Comparison of ENCODE assay signal across 8 cellular contexts in the genomic region with DNA sequence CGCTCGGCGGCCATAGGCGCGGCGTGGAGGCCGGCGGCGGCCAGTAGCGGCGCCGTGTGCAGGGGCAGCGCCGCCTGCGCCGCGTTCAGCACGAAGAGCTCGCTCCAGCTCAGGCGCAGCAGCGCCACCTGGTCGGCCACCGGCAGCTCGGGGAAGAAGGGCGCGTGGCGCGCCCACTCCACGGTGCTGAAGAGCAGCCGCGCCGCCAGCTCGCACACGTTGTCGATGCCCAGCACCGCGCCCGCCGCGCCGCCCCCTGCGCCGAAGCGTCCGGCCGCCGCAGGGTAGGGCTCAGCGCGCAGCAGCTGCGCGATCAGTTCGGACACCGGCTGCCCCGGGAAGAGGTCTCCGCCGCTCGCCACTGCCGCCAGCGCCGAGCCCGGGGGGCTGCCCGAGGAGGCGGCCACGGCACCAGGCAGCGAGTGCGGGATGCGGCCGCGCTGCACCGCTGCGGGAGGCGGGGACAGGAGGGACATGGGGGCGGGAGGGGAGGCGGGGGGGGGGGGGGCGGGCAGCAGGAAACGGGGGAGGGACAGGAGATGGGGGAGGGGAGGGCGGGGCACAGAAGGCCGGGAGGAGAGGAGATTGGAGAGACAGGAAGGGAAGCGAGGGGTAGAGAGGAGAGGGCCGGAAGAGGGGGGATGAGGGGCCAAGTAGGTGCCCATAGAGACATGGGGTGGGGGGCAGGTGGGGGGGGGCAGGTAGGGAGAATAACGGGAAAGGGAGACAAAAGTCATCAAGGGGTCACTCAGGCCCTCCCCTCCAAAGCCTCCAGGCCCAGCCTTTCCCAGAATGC. TPM values are rescaled to one million over a fixed set of nuclear protein-coding genes. Genes with fewer than 3 reads are reported as not detected.
A peak's percentile ranks its signal among the peaks of the same experiment; 100 is the strongest.
DNase-seq lines count a peak whose midpoint lies in the region; ATAC-seq lines count a peak whose summit lies in the region.

No MANE protein-coding gene starts in this region.

- intact Hi-C loops in activated T-helper 1 cell treated with anti-CD3 and anti-CD28 coated beads, Interleukin-12 subunit alpha, Interleukin-12 subunit beta, Interleukin-2, Interleukin-4 antibody, amounts not matched to agents 30 ng/mL and 10 ng/mL and 1 ng/mL, durations not matched to agents 14 hours and 24 hours and 36 hours (cut with micrococcal nuclease) = loop anchor here (1.0 to 2.0 kb wide), 6 partner anchors 10 to 161 kb away; a partner anchor contains a TSS

- H3K9me3 Mint-ChIP-seq in activated T-helper 1 cell treated with anti-CD3 and anti-CD28 coated beads, Interleukin-12 subunit alpha, Interleukin-12 subunit beta, Interleukin-2, Interleukin-4 antibody, amounts not matched to agents 30 ng/mL and 10 ng/mL and 1 ng/mL, durations not matched to agents 14 hours and 24 hours and 36 hours = no peaks in the 10 kb centered on the region
- H3K9me3 Mint-ChIP-seq in natural killer cell treated with Interleukin-12 subunit alpha and Interleukin-12 subunit beta and Interleukin-15 and Interleukin-18, amount 100 ng/mL, for 72 hours = no peaks in the 10 kb centered on the region
- H3K9me3 Mint-ChIP-seq in stimulated activated naive CD8-positive, alpha-beta T cell treated with anti-CD3 and anti-CD28 coated beads, Interleukin-15, Interleukin-2, amounts not matched to agents 100 ng/mL and 50 ng/mL, for 24 hours = no peaks in the 10 kb centered on the region

- DNase-seq in OCI-M1 (lab: John Stamatoyannopoulos, UW) (peak; percentile 91), fibroblast of gingiva (ENCODE audit: low read depth) (peak; percentile 68), mesenteric fat pad (ENCODE audit: low spot score) (no peak)
- peak; percentile 75 for DNase-seq in activated T-helper 1 cell treated with anti-CD3 and anti-CD28 coated beads, Interleukin-12 subunit alpha, Interleukin-12 subunit beta, Interleukin-2, Interleukin-4 antibody, amounts not matched to agents 30 ng/mL and 10 ng/mL and 1 ng/mL, durations not matched to agents 14 hours and 24 hours and 36 hours (ENCODE audit: low spot score)
- peak; percentile 84 for DNase-seq in natural killer cell treated with Interleukin-12 subunit alpha and Interleukin-12 subunit beta and Interleukin-15 and Interleukin-18, amount 100 ng/mL, for 72 hours (ENCODE audit: low spot score)

- peak overlapping the region; percentile 79 for H3K27ac Mint-ChIP-seq in activated T-helper 1 cell treated with anti-CD3 and anti-CD28 coated beads, Interleukin-12 subunit alpha, Interleukin-12 subunit beta, Interleukin-2, Interleukin-4 antibody, amounts not matched to agents 30 ng/mL and 10 ng/mL and 1 ng/mL, durations not matched to agents 14 hours and 24 hours and 36 hours
- H3K27ac Mint-ChIP-seq in natural killer cell treated with Interleukin-12 subunit alpha and Interleukin-12 subunit beta and Interleukin-15 and Interleukin-18, amount 100 ng/mL, for 72 hours = peak overlapping the region in 1 of 2 donors; percentile 33
- H3K27ac Mint-ChIP-seq in stimulated activated naive CD8-positive, alpha-beta T cell treated with anti-CD3 and anti-CD28 coated beads, Interleukin-15, Interleukin-2, amounts not matched to agents 100 ng/mL and 50 ng/mL, for 24 hours = no peak overlapping the region

- peaks cover 13% of the 10 kb centered on the region for H3K4me1 Mint-ChIP-seq in activated T-helper 1 cell treated with anti-CD3 and anti-CD28 coated beads, Interleukin-12 subunit alpha, Interleukin-12 subunit beta, Interleukin-2, Interleukin-4 antibody, amounts not matched to agents 30 ng/mL and 10 ng/mL and 1 ng/mL, durations not matched to agents 14 hours and 24 hours and 36 hours (ENCODE audit: low read depth)
- peaks cover 0 to 5% of the 10 kb centered on the region in 2 donors for H3K4me1 Mint-ChIP-seq in natural killer cell treated with Interleukin-12 subunit alpha and Interleukin-12 subunit beta and Interleukin-15 and Interleukin-18, amount 100 ng/mL, for 72 hours (ENCODE audit: low read depth in 2 of 2)
- peaks cover 9% of the 10 kb centered on the region for H3K4me1 Mint-ChIP-seq in stimulated activated naive CD8-positive, alpha-beta T cell treated with anti-CD3 and anti-CD28 coated beads, Interleukin-15, Interleukin-2, amounts not matched to agents 100 ng/mL and 50 ng/mL, for 24 hours (ENCODE audit: low read depth)

- ATAC-seq in GM18502 (IDR thresholded peaks at IDR 0.05; ENCODE audit: poor library complexity, unreplicated experiment) = peak; percentile 69
- ATAC-seq in HG03280 (IDR thresholded peaks at IDR 0.05; ENCODE audit: unreplicated experiment) = peak; percentile 57
- peak; percentile 88 to 94 for ATAC-seq in natural killer cell treated with Interleukin-12 subunit alpha and Interleukin-12 subunit beta and Interleukin-15 and Interleukin-18, amount 100 ng/mL, for 72 hours

- H3K4me3 Mint-ChIP-seq in activated T-helper 1 cell treated with anti-CD3 and anti-CD28 coated beads, Interleukin-12 subunit alpha, Interleukin-12 subunit beta, Interleukin-2, Interleukin-4 antibody, amounts not matched to agents 30 ng/mL and 10 ng/mL and 1 ng/mL, durations not matched to agents 14 hours and 24 hours and 36 hours = peak overlapping the region; percentile 85
- H3K4me3 Mint-ChIP-seq in natural killer cell treated with Interleukin-12 subunit alpha and Interleukin-12 subunit beta and Interleukin-15 and Interleukin-18, amount 100 ng/mL, for 72 hours = peak overlapping the region; percentile 76
- H3K4me3 Mint-ChIP-seq in stimulated activated naive CD8-positive, alpha-beta T cell treated with anti-CD3 and anti-CD28 coated beads, Interleukin-15, Interleukin-2, amounts not matched to agents 100 ng/mL and 50 ng/mL, for 24 hours = peak overlapping the region; percentile 82

- H3K27me3 Mint-ChIP-seq in activated T-helper 1 cell treated with anti-CD3 and anti-CD28 coated beads, Interleukin-12 subunit alpha, Interleukin-12 subunit beta, Interleukin-2, Interleukin-4 antibody, amounts not matched to agents 30 ng/mL and 10 ng/mL and 1 ng/mL, durations not matched to agents 14 hours and 24 hours and 36 hours (ENCODE audit: insufficient read depth) = no peaks in the 10 kb centered on the region
- no peaks in the 10 kb centered on the region for H3K27me3 Mint-ChIP-seq in natural killer cell treated with Interleukin-12 subunit alpha and Interleukin-12 subunit beta and Interleukin-15 and Interleukin-18, amount 100 ng/mL, for 72 hours
- no peaks in the 10 kb centered on the region for H3K27me3 Mint-ChIP-seq in stimulated activated naive CD8-positive, alpha-beta T cell treated with anti-CD3 and anti-CD28 coated beads, Interleukin-15, Interleukin-2, amounts not matched to agents 100 ng/mL and 50 ng/mL, for 24 hours

- H3K36me3 Mint-ChIP-seq in activated T-helper 1 cell treated with anti-CD3 and anti-CD28 coated beads, Interleukin-12 subunit alpha, Interleukin-12 subunit beta, Interleukin-2, Interleukin-4 antibody, amounts not matched to agents 30 ng/mL and 10 ng/mL and 1 ng/mL, durations not matched to agents 14 hours and 24 hours and 36 hours (ENCODE audit: low read depth) = no peaks in the 10 kb centered on the region
- H3K36me3 Mint-ChIP-seq in natural killer cell treated with Interleukin-12 subunit alpha and Interleukin-12 subunit beta and Interleukin-15 and Interleukin-18, amount 100 ng/mL, for 72 hours = no peaks in the 10 kb centered on the region
- H3K36me3 Mint-ChIP-seq in stimulated activated naive CD8-positive, alpha-beta T cell treated with anti-CD3 and anti-CD28 coated beads, Interleukin-15, Interleukin-2, amounts not matched to agents 100 ng/mL and 50 ng/mL, for 24 hours (ENCODE audit: low read depth) = peaks cover 3% of the 10 kb centered on the region

RNA-seq across cellular contexts. Expression of a gene that starts 9.8 kb away (rescaled TPM):
- total RNA-seq in activated T-helper 1 cell treated with anti-CD3 and anti-CD28 coated beads, Interleukin-12 subunit alpha, Interleukin-12 subunit beta, Interleukin-2, Interleukin-4 antibody, amounts not matched to agents 30 ng/mL and 10 ng/mL and 1 ng/mL, durations not matched to agents 14 hours and 24 hours and 36 hours = 17.0 and 19.6 TPM in 2 replicates
- 10 to 100 TPM; 14.7 to 31.9 TPM for total RNA-seq in natural killer cell treated with Interleukin-12 subunit alpha and Interleukin-12 subunit beta and Interleukin-15 and Interleukin-18, amount 100 ng/mL, for 72 hours
- total RNA-seq in mesenteric fat pad = 29.0 TPM

RNA-seq across cellular contexts. Expression of a gene that starts 9.9 kb away (rescaled TPM):
- 14.3 and 14.4 TPM in 2 replicates for total RNA-seq in activated T-helper 1 cell treated with anti-CD3 and anti-CD28 coated beads, Interleukin-12 subunit alpha, Interleukin-12 subunit beta, Interleukin-2, Interleukin-4 antibody, amounts not matched to agents 30 ng/mL and 10 ng/mL and 1 ng/mL, durations not matched to agents 14 hours and 24 hours and 36 hours
- total RNA-seq in natural killer cell treated with Interleukin-12 subunit alpha and Interleukin-12 subunit beta and Interleukin-15 and Interleukin-18, amount 100 ng/mL, for 72 hours = 10 to 100 TPM in 1 of 2 donors, 1 to 10 TPM in 1; 2.7 to 12.2 TPM
- 42.8 TPM for total RNA-seq in mesenteric fat pad

RNA-seq across cellular contexts. Expression of a gene that starts 20.7 kb away (rescaled TPM):
- 34.6 and 36.0 TPM in 2 replicates for total RNA-seq in activated T-helper 1 cell treated with anti-CD3 and anti-CD28 coated beads, Interleukin-12 subunit alpha, Interleukin-12 subunit beta, Interleukin-2, Interleukin-4 antibody, amounts not matched to agents 30 ng/mL and 10 ng/mL and 1 ng/mL, durations not matched to agents 14 hours and 24 hours and 36 hours
- 10 to 100 TPM; 25.9 to 28.7 TPM for total RNA-seq in natural killer cell treated with Interleukin-12 subunit alpha and Interleukin-12 subunit beta and Interleukin-15 and Interleukin-18, amount 100 ng/mL, for 72 hours
- total RNA-seq in mesenteric fat pad = 33.2 TPM

RNA-seq across cellular contexts. Expression of a gene that starts 28.7 kb away (rescaled TPM):
- total RNA-seq in activated T-helper 1 cell treated with anti-CD3 and anti-CD28 coated beads, Interleukin-12 subunit alpha, Interleukin-12 subunit beta, Interleukin-2, Interleukin-4 antibody, amounts not matched to agents 30 ng/mL and 10 ng/mL and 1 ng/mL, durations not matched to agents 14 hours and 24 hours and 36 hours = 0.10 and 0.26 TPM in 2 replicates
- total RNA-seq in natural killer cell treated with Interleukin-12 subunit alpha and Interleukin-12 subunit beta and Interleukin-15 and Interleukin-18, amount 100 ng/mL, for 72 hours = not detected
- total RNA-seq in mesenteric fat pad = 11.3 TPM

RNA-seq across cellular contexts. Expression of a gene that starts 31.4 kb away (rescaled TPM):
- total RNA-seq in activated T-helper 1 cell treated with anti-CD3 and anti-CD28 coated beads, Interleukin-12 subunit alpha, Interleukin-12 subunit beta, Interleukin-2, Interleukin-4 antibody, amounts not matched to agents 30 ng/mL and 10 ng/mL and 1 ng/mL, durations not matched to agents 14 hours and 24 hours and 36 hours = 114 and 120 TPM in 2 replicates
- total RNA-seq in natural killer cell treated with Interleukin-12 subunit alpha and Interleukin-12 subunit beta and Interleukin-15 and Interleukin-18, amount 100 ng/mL, for 72 hours = 100 to 1,000 TPM in 1 of 2 donors, 10 to 100 TPM in 1; 90.1 to 143 TPM
- 66.0 TPM for total RNA-seq in mesenteric fat pad
